1 cellular context compared by ENCODE assay signal in the genomic region with DNA sequence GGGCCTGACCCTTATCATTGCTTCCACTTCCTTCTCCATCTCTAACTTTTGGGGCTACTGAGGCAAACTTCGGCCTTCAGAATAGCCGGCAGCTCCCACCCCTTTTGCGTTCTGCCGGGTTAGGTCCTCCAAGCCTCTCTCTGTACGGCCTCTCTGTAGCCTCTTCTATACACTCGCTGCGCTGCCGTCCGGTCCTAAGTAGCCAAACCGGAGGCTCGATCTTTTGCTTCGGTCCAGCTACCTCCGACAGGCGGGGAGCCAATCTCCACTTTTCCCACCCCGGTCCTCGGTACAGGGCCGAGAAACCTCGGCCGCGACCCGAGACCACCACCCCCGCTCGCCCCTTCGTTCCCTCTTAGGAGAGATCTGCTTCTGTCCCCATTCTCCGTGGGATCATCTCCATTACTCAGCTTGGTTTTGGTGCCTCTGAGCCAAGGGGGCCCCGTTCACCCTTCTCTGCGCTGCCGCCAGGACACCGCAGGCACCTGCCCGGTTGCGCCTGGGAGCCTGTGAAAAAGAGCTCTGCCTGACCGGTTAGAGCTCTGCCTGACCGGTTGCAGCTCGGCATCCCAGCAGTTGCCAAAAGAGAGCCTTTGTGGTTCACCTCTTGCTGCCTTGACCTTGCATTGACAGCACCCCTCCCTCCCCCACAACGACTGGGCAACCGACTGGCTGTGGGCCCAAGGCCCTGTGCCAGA.
TF ChIP-seq lines count a peak whose summit lies in the region.

No MANE protein-coding gene starts in this region.

TF ChIP-seq in GM23338, 12 proteins besides CTCF, POLR2A, EP300 and RAD21 (continued from another document):
- TF ChIP-seq, protein P1, sequence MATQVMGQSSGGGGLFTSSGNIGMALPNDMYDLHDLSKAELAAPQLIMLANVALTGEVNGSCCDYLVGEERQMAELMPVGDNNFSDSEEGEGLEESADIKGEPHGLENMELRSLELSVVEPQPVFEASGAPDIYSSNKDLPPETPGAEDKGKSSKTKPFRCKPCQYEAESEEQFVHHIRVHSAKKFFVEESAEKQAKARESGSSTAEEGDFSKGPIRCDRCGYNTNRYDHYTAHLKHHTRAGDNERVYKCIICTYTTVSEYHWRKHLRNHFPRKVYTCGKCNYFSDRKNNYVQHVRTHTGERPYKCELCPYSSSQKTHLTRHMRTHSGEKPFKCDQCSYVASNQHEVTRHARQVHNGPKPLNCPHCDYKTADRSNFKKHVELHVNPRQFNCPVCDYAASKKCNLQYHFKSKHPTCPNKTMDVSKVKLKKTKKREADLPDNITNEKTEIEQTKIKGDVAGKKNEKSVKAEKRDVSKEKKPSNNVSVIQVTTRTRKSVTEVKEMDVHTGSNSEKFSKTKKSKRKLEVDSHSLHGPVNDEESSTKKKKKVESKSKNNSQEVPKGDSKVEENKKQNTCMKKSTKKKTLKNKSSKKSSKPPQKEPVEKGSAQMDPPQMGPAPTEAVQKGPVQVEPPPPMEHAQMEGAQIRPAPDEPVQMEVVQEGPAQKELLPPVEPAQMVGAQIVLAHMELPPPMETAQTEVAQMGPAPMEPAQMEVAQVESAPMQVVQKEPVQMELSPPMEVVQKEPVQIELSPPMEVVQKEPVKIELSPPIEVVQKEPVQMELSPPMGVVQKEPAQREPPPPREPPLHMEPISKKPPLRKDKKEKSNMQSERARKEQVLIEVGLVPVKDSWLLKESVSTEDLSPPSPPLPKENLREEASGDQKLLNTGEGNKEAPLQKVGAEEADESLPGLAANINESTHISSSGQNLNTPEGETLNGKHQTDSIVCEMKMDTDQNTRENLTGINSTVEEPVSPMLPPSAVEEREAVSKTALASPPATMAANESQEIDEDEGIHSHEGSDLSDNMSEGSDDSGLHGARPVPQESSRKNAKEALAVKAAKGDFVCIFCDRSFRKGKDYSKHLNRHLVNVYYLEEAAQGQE (IDR thresholded peaks at IDR 0.05; ENCODE audit: unreplicated experiment): no peak
- TF ChIP-seq EZH2phosphoT487 (IDR thresholded peaks at IDR 0.05; ENCODE audit: unreplicated experiment) (no peak), EZH2 (IDR thresholded peaks at IDR 0.05; ENCODE audit: low read depth, unreplicated experiment) (no peak), NANOG (IDR thresholded peaks at IDR 0.05; ENCODE audit: borderline replicate concordance) (no peak)
TF ChIP-seq in GM23338: peak in this region for 0.
